ENCODE assay signal across 8 cellular contexts in the genomic region with DNA sequence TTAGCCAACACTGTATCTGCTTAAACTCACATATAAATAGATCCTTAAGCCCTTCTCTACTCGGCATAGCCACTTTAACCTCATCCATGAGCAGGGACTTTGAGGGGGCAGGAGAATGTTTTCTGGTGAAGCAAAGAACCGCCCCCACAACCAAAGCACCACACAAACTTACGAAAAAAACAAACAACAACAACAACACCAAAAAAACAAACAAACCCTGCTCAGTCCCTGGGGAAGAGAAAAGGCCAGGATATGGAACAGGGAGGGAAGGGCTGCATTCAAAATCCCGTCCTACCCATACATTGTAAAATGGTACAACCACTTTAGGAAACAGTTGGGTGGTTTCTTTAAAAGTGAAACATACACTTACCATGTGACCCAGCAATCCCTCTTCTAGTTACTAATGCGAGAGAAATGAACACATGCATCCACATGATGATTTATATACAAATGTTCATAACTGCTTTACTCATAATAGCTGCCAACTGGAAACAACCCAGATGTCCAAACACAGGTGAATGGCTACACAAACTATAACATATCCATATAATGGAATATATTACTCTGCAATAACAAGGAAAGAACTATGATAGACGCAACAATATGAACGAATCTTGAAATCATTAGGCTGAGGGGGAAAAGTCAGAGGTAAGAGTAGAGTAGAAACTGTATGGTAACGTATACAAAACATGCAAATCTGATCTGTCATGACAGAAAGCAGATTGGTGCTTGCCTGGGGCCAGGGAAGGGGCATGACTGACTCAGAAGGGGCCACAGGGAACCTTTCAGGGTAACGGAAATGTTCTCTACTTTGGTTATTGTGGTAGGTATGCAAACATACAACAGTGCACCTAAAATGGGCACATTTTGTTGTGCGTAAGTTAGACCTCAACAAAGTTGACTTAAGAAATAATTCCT. TPM values are rescaled to one million over a fixed set of nuclear protein-coding genes. Genes with fewer than 3 reads are reported as not detected.
DNase-seq lines count a peak whose midpoint lies in the region; ATAC-seq, FAIRE-seq and TF ChIP-seq lines count a peak whose summit lies in the region.

No MANE protein-coding gene starts in this region.

- H3K36me3 ChIP-seq in CD4-positive, alpha-beta memory T cell (ENCODE audit: insufficient read depth, low read length) = no peaks in the 10 kb centered on the region
- no peaks in the 10 kb centered on the region for H3K36me3 ChIP-seq in GM12878 (ENCODE audit: control insufficient read depth in 2 of 2, insufficient read depth in 2 of 2, low read length in 1 of 2)
- no peaks in the 10 kb centered on the region for H3K36me3 ChIP-seq in mesendoderm (ENCODE audit: control insufficient read depth, insufficient read depth, low read length)
- H3K36me3 ChIP-seq in MM.1S (replicated peaks; ENCODE audit: insufficient read depth, low read length) = no peaks in the 10 kb centered on the region

- no peak overlapping the region for H2BK5ac ChIP-seq in mesendoderm (ENCODE audit: low read length)

- no TSS peak for BruUV-seq in GM12878 (replicated peaks; lab: Mats Ljungman, UMichigan)

- no peak for TF ChIP-seq RAD21 in GM12878 (IDR thresholded peaks at IDR 0.05; ENCODE audit: insufficient read depth, low read depth, low read length)

- CTCF ChIA-PET in CD4-positive, alpha-beta memory T cell (lab: Charles Lee; ENCODE audit: partially characterized antibody) = interaction anchor here (1.0 to 2.4 kb wide), 4 partner anchors 23 to 53 kb away, joined by 3 to 13 read pairs (median 4); no protein-coding TSS in a partner anchor
- CTCF ChIA-PET in GM12878 (lab: Yijun Ruan, JAX) = interaction anchor here (1.0 kb wide), 1 partner anchor 46 kb away, joined by 4 read pairs; no protein-coding TSS in a partner anchor

- peak overlapping the region; percentile 22 for H3K4me2 ChIP-seq in GM12878 (ENCODE audit: control insufficient read depth, insufficient read depth)
- no peak overlapping the region for H3K4me2 ChIP-seq in mesendoderm (ENCODE audit: low read length)
- no peak overlapping the region for H3K4me2 ChIP-seq in MM.1S (ENCODE audit: low read depth, low read length)

- H3K36me3 Mint-ChIP-seq in CD4-positive, alpha-beta memory T cell = no peaks in the 10 kb centered on the region

- no peaks in the 10 kb centered on the region for H3K9me2 ChIP-seq in MM.1S (replicated peaks; ENCODE audit: insufficient read depth, low read length)

- no peak overlapping the region for H2BK120ac ChIP-seq in mesendoderm (ENCODE audit: low read depth, low read length)

- peak overlapping the region; percentile 68 for H2AFZ ChIP-seq in GM12878 (ENCODE audit: control insufficient read depth, low read depth, low read length)
- no peak overlapping the region for H2AFZ ChIP-seq in MM.1S (ENCODE audit: low read length)

- H3K9ac ChIP-seq in GM12878 (ENCODE audit: control insufficient read depth, insufficient read depth, low read length) (no peak overlapping the region), mesendoderm (ENCODE audit: low read length) (no peak overlapping the region), MM.1S (ENCODE audit: low read length) (no peak overlapping the region)

- SMC1A ChIA-PET in GM12878 (lab: Charles Lee; ENCODE audit: uncharacterized antibody, unreplicated experiment) = interaction anchor here (1.4 kb wide), 1 partner anchor 16 kb away, joined by 4 read pairs; no protein-coding TSS in a partner anchor

- peak overlapping the region; percentile 71 to 97 (median 95) for H3K27ac Mint-ChIP-seq in CD4-positive, alpha-beta memory T cell

- ATAC-seq in GM12878 (peak; percentile 75), GM19023 (IDR thresholded peaks at IDR 0.05; ENCODE audit: unreplicated experiment) (no peak), HG03196 (IDR thresholded peaks at IDR 0.05; ENCODE audit: unreplicated experiment) (no peak)

- H3K79me1 ChIP-seq in mesendoderm (ENCODE audit: low read length) = no peaks in the 10 kb centered on the region

- POLR2A ChIA-PET in CD4-positive, alpha-beta memory T cell (lab: Charles Lee; ENCODE audit: partially characterized antibody) = interaction anchor here (0.6 to 33.8 kb wide), 8 partner anchors 14 to 41 kb away, joined by 3 to 688 read pairs (median 6); a partner anchor contains a TSS
- POLR2A ChIA-PET in GM12878 (lab: Charles Lee) = interaction anchor here (1.0 to 1.3 kb wide), 2 partner anchors 32 to 39 kb away, joined by 3 read pairs; no protein-coding TSS in a partner anchor

- TF ChIP-seq CTCF in GM12878 (IDR thresholded peaks at IDR 0.05 in 2 of 3, conservative IDR thresholded peaks at IDR 0.05 in 1 of 3; ENCODE audit: control insufficient read depth in 2 of 3, extremely low read depth in 1 of 3, insufficient read depth in 1 of 3, low read depth in 3 of 3, low read length in 3 of 3) (no peak), MM.1S (IDR thresholded peaks at IDR 0.05; ENCODE audit: low read length) (no peak)

- H3K27ac ChIP-seq in CD4-positive, alpha-beta memory T cell (ENCODE audit: low read depth, low read length) = peak overlapping the region; percentile 66
- H3K27ac ChIP-seq in GM12878 (ENCODE audit: control insufficient read depth, insufficient read depth) (no peak overlapping the region), mesendoderm (ENCODE audit: low read depth, low read length) (no peak overlapping the region), MM.1S (ENCODE audit: low read length) (no peak overlapping the region)

- H3K56ac ChIP-seq in mesendoderm (ENCODE audit: low read length) = peak overlapping the region; percentile 35

- H3K4me3 Mint-ChIP-seq in CD4-positive, alpha-beta memory T cell = peak overlapping the region; percentile 48 to 87 (median 68)

- H4K8ac ChIP-seq in mesendoderm (ENCODE audit: low read depth, low read length) = no peak overlapping the region

- H3K9me3 Mint-ChIP-seq in CD4-positive, alpha-beta memory T cell = no peaks in the 10 kb centered on the region

- H4K20me1 ChIP-seq in GM12878 (ENCODE audit: control insufficient read depth, insufficient read depth) = no peaks in the 10 kb centered on the region
- no peaks in the 10 kb centered on the region for H4K20me1 ChIP-seq in MM.1S (ENCODE audit: insufficient read depth, low read length)

- no peak for TF ChIP-seq EP300 in GM12878 (IDR thresholded peaks at IDR 0.05; ENCODE audit: borderline replicate concordance in 1 of 2, control insufficient read depth in 1 of 2, low read depth in 2 of 2, low read length in 2 of 2)

- no peaks in the 10 kb centered on the region for H3K27me3 ChIP-seq in CD4-positive, alpha-beta memory T cell (ENCODE audit: insufficient read depth, low read length)
- peaks cover 0 to 1% of the 10 kb centered on the region in 2 experiments; a peak in 1 of 4 replicates for H3K27me3 ChIP-seq in GM12878 (replicated peaks in 1 of 2; ENCODE audit: control insufficient read depth in 2 of 2, insufficient read depth in 2 of 2, low read length in 1 of 2)
- H3K27me3 ChIP-seq in mesendoderm (ENCODE audit: insufficient read depth, low read length, poor library complexity) = no peaks in the 10 kb centered on the region
- H3K27me3 ChIP-seq in MM.1S (replicated peaks; ENCODE audit: insufficient read depth, low read length) = no peaks in the 10 kb centered on the region

- H3K9me3 ChIP-seq in CD4-positive, alpha-beta memory T cell (ENCODE audit: control insufficient read depth in 1 of 2, low read length in 2 of 2) = no peaks in the 10 kb centered on the region
- H3K9me3 ChIP-seq in GM12878 (replicated peaks; ENCODE audit: control insufficient read depth, insufficient read depth, low read length) = no peaks in the 10 kb centered on the region
- no peaks in the 10 kb centered on the region for H3K9me3 ChIP-seq in MM.1S (replicated peaks; ENCODE audit: insufficient read depth, low read length)

- no peak overlapping the region for H2AK5ac ChIP-seq in mesendoderm (ENCODE audit: low read length)

- no peak overlapping the region for H3K4me3 ChIP-seq in CD4-positive, alpha-beta memory T cell (ENCODE audit: low read length in 2 of 2)
- no peak overlapping the region for H3K4me3 ChIP-seq in GM12878
- H3K4me3 ChIP-seq in mesendoderm (ENCODE audit: low read length) = no peak overlapping the region
- no peak overlapping the region for H3K4me3 ChIP-seq in MM.1S (ENCODE audit: low read length)

- H4K5ac ChIP-seq in mesendoderm (ENCODE audit: low read length) = no peak overlapping the region

- H3K4me1 ChIP-seq in CD4-positive, alpha-beta memory T cell (ENCODE audit: insufficient read depth, low read length) = peaks cover 57% of the 10 kb centered on the region
- peaks cover 13% of the 10 kb centered on the region for H3K4me1 ChIP-seq in GM12878 (ENCODE audit: control insufficient read depth, insufficient read depth, low read length)
- H3K4me1 ChIP-seq in mesendoderm (ENCODE audit: control insufficient read depth, low read depth, low read length) = peaks cover 2% of the 10 kb centered on the region
- H3K4me1 ChIP-seq in MM.1S (ENCODE audit: low read length) = peaks cover 14% of the 10 kb centered on the region

- peaks cover 5% of the 10 kb centered on the region; the same call in 1 of the 2 replicates for H3F3A ChIP-seq in MM.1S (ENCODE audit: insufficient read depth, low read length)

- no peak for TF ChIP-seq POLR2A in GM12878 (IDR thresholded peaks at IDR 0.05; ENCODE audit: low read depth, low read length)

- H3K79me2 ChIP-seq in GM12878 (ENCODE audit: control insufficient read depth, insufficient read depth, low read length) = no peaks in the 10 kb centered on the region
- no peaks in the 10 kb centered on the region for H3K79me2 ChIP-seq in mesendoderm (ENCODE audit: control insufficient read depth, insufficient read depth, low read length)
- H3K79me2 ChIP-seq in MM.1S (ENCODE audit: low read length) = no peaks in the 10 kb centered on the region

- DNase-seq in CD4-positive, alpha-beta memory T cell = peak; percentile 53 to 81 (median 74)
- DNase-seq in NCI-H1694 treated with DMSO at 0.1 percent for 48 hours (lab: John Stamatoyannopoulos, UW) (peak; percentile 78), GM12878 (ENCODE audit: low read depth, low spot score) (no peak), mesendoderm (no peak), MM.1S (no peak), HuH-7.5 (ENCODE audit: low spot score) (no peak)

- no peaks in the 10 kb centered on the region for H3K27me3 Mint-ChIP-seq in CD4-positive, alpha-beta memory T cell

- no peak for FAIRE-seq in GM12878 (lab: Jason Lieb, UNC)

- no peak overlapping the region for H3K18ac ChIP-seq in mesendoderm (ENCODE audit: low read length)

- no peak overlapping the region for H2BK15ac ChIP-seq in mesendoderm (replicated peaks; ENCODE audit: low read depth)

- RAD21 ChIA-PET in GM12878 (lab: Charles Lee; ENCODE audit: unreplicated experiment) = interaction anchor here (1.3 kb wide), 1 partner anchor 37 kb away, joined by 3 read pairs; a partner anchor contains a TSS

- H3K4me1 Mint-ChIP-seq in CD4-positive, alpha-beta memory T cell = peaks cover 31 to 64% (median 43%) of the 10 kb centered on the region in 4 donors

- H3K4ac ChIP-seq in mesendoderm (ENCODE audit: low read depth, low read length) = no peak overlapping the region

- in situ Hi-C loops in GM12878 (cut with MboI) = no loop called here

- H3K23ac ChIP-seq in mesendoderm (ENCODE audit: low read length) = no peak overlapping the region

- intact Hi-C loops in CD4-positive, alpha-beta memory T cell (cut with micrococcal nuclease) = no loop called here
- intact Hi-C loops in GM12878 (cut with micrococcal nuclease; ENCODE audit: unreplicated experiment) = no loop called here

- 46% methylated on average over 10 of the region's 10 CpGs for WGBS in GM12878 (ENCODE audit: insufficient coverage, insufficient replicate concordance, low lambda C conversion rate, missing lambda C conversion rate)
- WGBS in mesendoderm (ENCODE audit: extremely low coverage, insufficient coverage, low lambda C conversion rate) = 100% methylated on average over 1 of the region's 10 CpGs

RNA-seq across cellular contexts. Expression of a gene that starts 37.7 kb away (rescaled TPM):
- total RNA-seq in CD4-positive, alpha-beta memory T cell = 100 to 1,000 TPM in 1 of 2 experiments, 10 to 100 TPM in 1; 93.7 to 104 TPM
- 100 to 1,000 TPM in 1 of 2 donors, 10 to 100 TPM in 1; 74.3 to 102 TPM for polyA plus RNA-seq in CD4-positive, alpha-beta memory T cell
- 6.5 and 6.7 TPM in 2 replicates for total RNA-seq in GM12878 (2013; cell fraction: nucleolus; rRNA removed)
- total RNA-seq in GM12878 (2014; rRNA removed) (4.4 and 5.0 TPM in 2 replicates), GM12878 (2014; rRNA removed; fragmentation: Illumina TruSeq; extraction: Trizol) (7.7 and 8.2 TPM in 2 replicates), GM12878 (2021) (16.9 and 19.6 TPM in 2 replicates)
- polyA plus RNA-seq in GM12878 (2011; ENCODE audit: low read depth) = 6.9 TPM
- polyA plus RNA-seq in GM12878 (2011; rRNA removed) (9.4 and 10.7 TPM in 2 replicates), GM12878 (2014; fragmentation: Illumina TruSeq; extraction: Trizol) (9.6 TPM in 2 replicates), GM12878 (2014; fragmentation: Nextera tagmentation; extraction: Ambion mirVana) (10 to 100 TPM; 19.5 to 28.3 TPM), GM12878 (2014; rRNA removed) (8.9 and 10.4 TPM in 2 replicates), GM12878 (2016; fragmentation: Nextera tagmentation; extraction: Ambion mirVana) (10 to 100 TPM; 30.6 to 32.4 TPM)
- polyA plus RNA-seq in GM12878 (2011; cell fraction: cytosol; rRNA removed) = 7.4 and 7.6 TPM in 2 replicates
- 9.3 and 10.2 TPM in 2 replicates for polyA plus RNA-seq in GM12878 (2011; cell fraction: nucleus; rRNA removed)
- 10.3 and 11.4 TPM in 2 replicates for polyA plus RNA-seq in GM12878 (2012)
- 11.0 and 13.5 TPM in 2 replicates for polyA minus RNA-seq in GM12878 (2011; rRNA and poly(A)+ RNA removed)
- 8.3 and 9.1 TPM in 2 replicates for polyA minus RNA-seq in GM12878 (2011; cell fraction: cytosol; rRNA and poly(A)+ RNA removed)
- 16.7 and 31.4 TPM in 2 replicates for polyA minus RNA-seq in GM12878 (2011; cell fraction: nucleus; rRNA and poly(A)+ RNA removed)
- 9.4 TPM for polyA plus RNA-seq in mesendoderm (2013, experiment 1 of 2)
- 9.3 TPM for polyA plus RNA-seq in mesendoderm (2013, experiment 2 of 2)

Comparison
In these comparisons a context has a peak if more than half of its experiments do, and no peak if none do; other contexts are left out.
1. DNase-seq: peak in CD4-positive, alpha-beta memory T cell (5 of 5) and NCI-H1694 treated with DMSO at 0.1 percent for 48 hours (single experiment); none in GM12878 (single experiment), mesendoderm (single experiment), MM.1S (single experiment) and HuH-7.5 (single experiment).
2. RNA of a gene that starts 37.7 kb away (total RNA-seq): 93.7 to 104 TPM in CD4-positive, alpha-beta memory T cell; 4.4 to 19.6 TPM in GM12878; every median in the first group is over 4 times any median in the second.